ENCODE assay signal across 12 cellular contexts in genomic region chr7:13496971-13497370, GRCh38.
"Had no signal": no experiment of that assay in that cellular context is flagged by ENCODE, and none has a peak within 500 bp of the region (broad histone marks: within the 10 kb centered on the region; RNA-seq: fewer than 3 reads in every experiment).

No MANE protein-coding gene starts in this region.

- H3K4me3 ChIP-seq: mucosa of descending colon, right atrium auricular region had no signal

- ATAC-seq: mucosa of descending colon; naive thymus-derived CD8-positive, alpha-beta T cell had no signal

- DNase-seq: erythroblast; foreskin melanocyte; head of caudate nucleus; hippocampal formation; mammary epithelial cell; mucosa of descending colon; naive thymus-derived CD8-positive, alpha-beta T cell; posterior cingulate gyrus; small intestine; stimulated activated CD4-positive, alpha-beta T cell treated with anti-CD3 and anti-CD28 coated beads, Interleukin-12 subunit alpha, Interleukin-12 subunit beta, amount 100 ng/mL, for 4 hours; stimulated activated naive CD4-positive, alpha-beta T cell had no signal
